10 cellular contexts compared by ENCODE assay signal in genomic region chr10:132631348-132631735, GRCh38.
A peak's percentile ranks its signal among the peaks of the same experiment; 100 is the strongest.
DNase-seq lines count a peak whose midpoint lies in the region; ATAC-seq and TF ChIP-seq lines count a peak whose summit lies in the region.
"Had no signal": no experiment of that assay in that cellular context is flagged by ENCODE, and none has a peak within 500 bp of the region (broad histone marks: within the 10 kb centered on the region; RNA-seq: fewer than 3 reads in every experiment).

No MANE protein-coding gene starts in this region.

- H3K27me3 ChIP-seq in Peyer's patch: no peaks in the 10 kb centered on the region
- no peaks in the 10 kb centered on the region for H3K27me3 ChIP-seq in esophagus muscularis mucosa
- no peaks in the 10 kb centered on the region for H3K27me3 ChIP-seq in lung (ENCODE audit: control insufficient read depth, insufficient read depth)

- peak; percentile 20 for TF ChIP-seq EP300 in esophagus muscularis mucosa (IDR thresholded peaks at IDR 0.05)

- H3K9me3 ChIP-seq in Peyer's patch (no peaks in the 10 kb centered on the region), esophagus muscularis mucosa (no peaks in the 10 kb centered on the region), lung (ENCODE audit: control insufficient read depth in 2 of 2, insufficient read depth in 1 of 2, low read length in 1 of 2) (no peaks in the 10 kb centered on the region)

- H3K4me1 ChIP-seq in Peyer's patch (peaks cover 0 to 79% (median 4%) of the 10 kb centered on the region in 4 donors), esophagus muscularis mucosa (peaks cover 78 to 100% (median 98%) of the 10 kb centered on the region in 4 donors), lung (ENCODE audit: control insufficient read depth in 2 of 2, insufficient read depth in 2 of 2, low read length in 2 of 2) (peaks cover 21 to 37% of the 10 kb centered on the region in 2 donors)

- no peaks in the 10 kb centered on the region for H3K36me3 Mint-ChIP-seq in stimulated activated memory B cell treated with anti-CD40 and anti-IgM and Interleukin-4, amounts not matched to agents 10 μg/mL and 1 μg/mL and 100 μg/mL, for 72 hours
- H3K36me3 Mint-ChIP-seq: brain had no signal

- peak overlapping the region; percentile 2 for H3K27ac Mint-ChIP-seq in stimulated activated memory B cell treated with anti-CD40 and anti-IgM and Interleukin-4, amounts not matched to agents 10 μg/mL and 1 μg/mL and 100 μg/mL, for 72 hours
- H3K27ac Mint-ChIP-seq: H9 had no signal

- 28% methylated on average over 15 of the region's 17 CpGs for WGBS in esophagus muscularis mucosa
- WGBS in lung, 2 donors: 55 to 75% methylated on average over 17 of the region's 17 CpGs

- no peak overlapping the region for H3K4me3 Mint-ChIP-seq in stimulated activated memory B cell treated with anti-CD40 and anti-IgM and Interleukin-4, amounts not matched to agents 10 μg/mL and 1 μg/mL and 100 μg/mL, for 72 hours
- H3K4me3 Mint-ChIP-seq: brain, H9 had no signal

- H3K36me3 ChIP-seq in Peyer's patch (no peaks in the 10 kb centered on the region), esophagus muscularis mucosa (no peaks in the 10 kb centered on the region), lung (ENCODE audit: control insufficient read depth in 2 of 2, insufficient read depth in 2 of 2, low read length in 2 of 2) (no peaks in the 10 kb centered on the region)

- TF ChIP-seq POLR2A in Peyer's patch (IDR thresholded peaks at IDR 0.05) (no peak), esophagus muscularis mucosa (IDR thresholded peaks at IDR 0.05; ENCODE audit: low read depth) (no peak)

- peak; percentile 16 for ATAC-seq in lung (ENCODE audit: insufficient read depth, low FRiP score)
- ATAC-seq in stimulated activated memory B cell treated with anti-CD40 and anti-IgM and Interleukin-4, amounts not matched to agents 10 μg/mL and 1 μg/mL and 100 μg/mL, for 72 hours: no peak
- ATAC-seq in HG03025 (IDR thresholded peaks at IDR 0.05; ENCODE audit: low FRiP score, unreplicated experiment): no peak

- peaks cover 76% of the 10 kb centered on the region for H3K4me1 Mint-ChIP-seq in stimulated activated memory B cell treated with anti-CD40 and anti-IgM and Interleukin-4, amounts not matched to agents 10 μg/mL and 1 μg/mL and 100 μg/mL, for 72 hours

- H3K4me3 ChIP-seq in Peyer's patch (no peak overlapping the region), esophagus muscularis mucosa (peak overlapping the region in 1 of 4 donors; percentile 6), lung (no peak overlapping the region)

- H3K9me3 Mint-ChIP-seq in stimulated activated memory B cell treated with anti-CD40 and anti-IgM and Interleukin-4, amounts not matched to agents 10 μg/mL and 1 μg/mL and 100 μg/mL, for 72 hours: no peaks in the 10 kb centered on the region
- H3K9me3 Mint-ChIP-seq: brain, H9 had no signal

- H3K27me3 Mint-ChIP-seq in stimulated activated memory B cell treated with anti-CD40 and anti-IgM and Interleukin-4, amounts not matched to agents 10 μg/mL and 1 μg/mL and 100 μg/mL, for 72 hours: no peaks in the 10 kb centered on the region
- H3K27me3 Mint-ChIP-seq: brain had no signal

- DNase-seq in Peyer's patch: peak in 1 of 3 donors; percentile 46
- no peak for DNase-seq in esophagus muscularis mucosa (ENCODE audit: extremely low spot score)
- DNase-seq in lung (ENCODE audit: low spot score): no peak
- no peak for DNase-seq in GOT3 (lab: John Stamatoyannopoulos, UW)
- no peak for DNase-seq in NCI-H510A (lab: John Stamatoyannopoulos, UW)
- no peak for DNase-seq in NCI-H1417 (lab: John Stamatoyannopoulos, UW)
- DNase-seq: H9 had no signal

- intact Hi-C loops in esophagus muscularis mucosa (cut with DNase I): loop anchor here (5.0 kb wide), 2 partner anchors 39 to 114 kb away; no protein-coding TSS in a partner anchor

- TF ChIP-seq CTCF in Peyer's patch (IDR thresholded peaks at IDR 0.05) (no peak), esophagus muscularis mucosa (IDR thresholded peaks at IDR 0.05) (no peak), lung (IDR thresholded peaks at IDR 0.05; ENCODE audit: control extremely low read depth, extremely low read depth) (no peak)

- H3K27ac ChIP-seq in Peyer's patch (peak overlapping the region; percentile 32 to 91 (median 58)), esophagus muscularis mucosa (replicated peaks in 1 of 4) (peak overlapping the region; percentile 92 to 98 (median 96)), lung (ENCODE audit: low read depth in 1 of 2, low read length in 1 of 2) (peak overlapping the region; percentile 41 to 94)
